ENCODE assay signal across 17 cellular contexts in genomic region chr1:243443557-243443956, GRCh38.
"Had no signal": no experiment of that assay in that cellular context is flagged by ENCODE, and none has a peak within 500 bp of the region (broad histone marks: within the 10 kb centered on the region; RNA-seq: fewer than 3 reads in every experiment).

No MANE protein-coding gene starts in this region.

- H3K4me1 ChIP-seq: breast epithelium, prostate gland had no signal

- H3K36me3 ChIP-seq: breast epithelium, prostate gland, WERI-Rb-1 had no signal

- FAIRE-seq: endometrium, small intestine had no signal

- H3K9me3 ChIP-seq: ascending aorta, breast epithelium, prostate gland had no signal

- DNase-seq: activated CD4-positive, alpha-beta T cell treated with anti-CD3 and anti-CD28 coated beads, Interleukin-2, amount 50 U/mL, for 48 hours; activated CD8-positive, alpha-beta memory T cell treated with anti-CD3 and anti-CD28 coated beads, Interleukin-2, amount 10 ng/mL, durations not matched to agents 7 days and 5 days; activated naive CD4-positive, alpha-beta T cell treated with anti-CD3 and anti-CD28 coated beads, Interleukin-2, amount 10 ng/mL, durations not matched to agents 7 days and 5 days; activated T-cell treated with anti-CD3 and anti-CD28 coated beads, Interleukin-2, amount 50 U/mL, for 1 hour; hypothalamus; nephron progenitor cell; right cardiac atrium; small intestine; stimulated activated CD4-positive, alpha-beta T cell treated with anti-CD3 and anti-CD28 coated beads, Interleukin-4, amount 100 ng/mL, for 4 hours; stimulated activated CD8-positive, alpha-beta memory T cell treated with anti-CD3 and anti-CD28 coated beads, Interleukin-4, amount 100 ng/mL, for 48 hours; stimulated activated naive CD4-positive, alpha-beta T cell treated with Interleukin-2 at 50 U/mL for 16 hours; T-helper 9 cell; WERI-Rb-1 had no signal

- H3K27me3 ChIP-seq: ascending aorta, breast epithelium had no signal

- H3K27ac ChIP-seq: ascending aorta, breast epithelium, prostate gland, WERI-Rb-1 had no signal

- H3K4me3 ChIP-seq: ascending aorta, breast epithelium, prostate gland had no signal

- ATAC-seq: activated CD8-positive, alpha-beta memory T cell treated with anti-CD3 and anti-CD28 coated beads, Interleukin-2, amount 10 ng/mL, durations not matched to agents 7 days and 5 days; right cardiac atrium had no signal
